Comparison of ENCODE assay signal across 26 cellular contexts in genomic region chr5:6760636-6761035, GRCh38. TPM values are rescaled to one million over a fixed set of nuclear protein-coding genes. Genes with fewer than 3 reads are reported as not detected.
DNase-seq lines count a peak whose midpoint lies in the region; ATAC-seq and TF ChIP-seq lines count a peak whose summit lies in the region.
"Had no signal": no experiment of that assay in that cellular context is flagged by ENCODE, and none has a peak within 500 bp of the region (broad histone marks: within the 10 kb centered on the region; RNA-seq: fewer than 3 reads in every experiment).

No MANE protein-coding gene starts in this region.

- no peak overlapping the region for H2BK12ac ChIP-seq in neuronal stem cell (ENCODE audit: low read length)

- no peak overlapping the region for H3K4me2 ChIP-seq in MM.1S (ENCODE audit: low read depth, low read length)
- H3K4me2 ChIP-seq in neuronal stem cell (ENCODE audit: insufficient read depth, low read length, poor library complexity, severe bottlenecking): no peak overlapping the region
- H3K4me2 ChIP-seq: A549 had no signal

- H3K4me1 ChIP-seq in sigmoid colon (peaks cover 0 to 2% (median under 1%) of the 10 kb centered on the region in 4 donors), MM.1S (ENCODE audit: low read length) (no peaks in the 10 kb centered on the region), neuronal stem cell (ENCODE audit: control insufficient read depth in 2 of 2, insufficient read depth in 1 of 2, low read depth in 1 of 2, low read length in 2 of 2) (peaks cover 0 to 4% of the 10 kb centered on the region in 2 donors)

- H3K27ac Mint-ChIP-seq in T-helper 17 cell: peak overlapping the region; percentile 19
- H3K27ac Mint-ChIP-seq: activated CD4-positive, alpha-beta memory T cell treated with anti-CD3 and anti-CD28 coated beads for 36 hours; activated T-helper 1 cell treated with anti-CD3 and anti-CD28 coated beads, Interleukin-12 subunit alpha, Interleukin-12 subunit beta, Interleukin-2, Interleukin-4 antibody, amounts not matched to agents 30 ng/mL and 10 ng/mL and 1 ng/mL, durations not matched to agents 14 hours and 24 hours and 36 hours; CD8-positive, alpha-beta T cell; memory B cell; stimulated activated effector memory CD8-positive, alpha-beta T cell treated with anti-CD3 and anti-CD28 coated beads, Interleukin-12 subunit alpha, Interleukin-12 subunit beta, amount 100 ng/mL, for 72 hours had no signal

- H3K23ac ChIP-seq in neuronal stem cell (ENCODE audit: low read depth, low read length, poor library complexity): no peak overlapping the region

- H3K4me3 ChIP-seq in sigmoid colon: no peak overlapping the region
- no peak overlapping the region for H3K4me3 ChIP-seq in MM.1S (ENCODE audit: low read length)
- H3K4me3 ChIP-seq in neuronal stem cell (ENCODE audit: low read length in 2 of 2): peak overlapping the region in 1 of 2 donors; percentile 20
- H3K4me3 ChIP-seq: A549, colonic mucosa, suprapubic skin, vagina had no signal

- TF ChIP-seq EP300 in sigmoid colon (IDR thresholded peaks at IDR 0.05): no peak

- ATAC-seq in T-helper 17 cell (no peak), HG03097 (IDR thresholded peaks at IDR 0.05; ENCODE audit: low FRiP score, unreplicated experiment) (no peak)
- ATAC-seq: activated naive CD4-positive, alpha-beta T cell treated with anti-CD3 and anti-CD28 coated beads, Interleukin-2, amount 50 U/mL, for 72 hours; CD8-positive, alpha-beta T cell; sciatic nerve; stimulated activated effector memory CD8-positive, alpha-beta T cell treated with anti-CD3 and anti-CD28 coated beads, Interleukin-12 subunit alpha, Interleukin-12 subunit beta, amount 100 ng/mL, for 72 hours had no signal

- no peaks in the 10 kb centered on the region for H3K27me3 Mint-ChIP-seq in T-helper 17 cell
- H3K27me3 Mint-ChIP-seq: activated CD4-positive, alpha-beta memory T cell treated with anti-CD3 and anti-CD28 coated beads for 36 hours; memory B cell had no signal

- TF ChIP-seq CTCF in sigmoid colon (IDR thresholded peaks at IDR 0.05) (no peak), MM.1S (IDR thresholded peaks at IDR 0.05; ENCODE audit: low read length) (no peak)

- H2AFZ ChIP-seq in MM.1S (ENCODE audit: low read length): no peak overlapping the region
- no peak overlapping the region for H2AFZ ChIP-seq in neuronal stem cell (ENCODE audit: low read length)

- no peak overlapping the region for H2BK120ac ChIP-seq in neuronal stem cell (ENCODE audit: low read depth, low read length)

- no peak overlapping the region for H3K14ac ChIP-seq in neuronal stem cell (ENCODE audit: low read length)

- WGBS in sigmoid colon, 2 donors: 48 to 78% methylated on average over 9 of the region's 9 CpGs
- no CpG with 5 or more reads among the region's 9 CpGs for WGBS in neuronal stem cell (ENCODE audit: extremely low coverage in 2 of 2, insufficient read length in 2 of 2, insufficient replicate concordance in 1 of 2), 2 donors

- no peaks in the 10 kb centered on the region for H3F3A ChIP-seq in MM.1S (ENCODE audit: insufficient read depth, low read length)

- H3K9me3 ChIP-seq in T-helper 17 cell (ENCODE audit: control insufficient read depth, low read length, poor library complexity, severe bottlenecking) (no peaks in the 10 kb centered on the region), sigmoid colon (no peaks in the 10 kb centered on the region), MM.1S (replicated peaks; ENCODE audit: insufficient read depth, low read length) (no peaks in the 10 kb centered on the region), neuronal stem cell (replicated peaks in 1 of 2; ENCODE audit: control insufficient read depth in 2 of 2, insufficient read depth in 1 of 2, low read depth in 1 of 2, low read length in 2 of 2) (peaks cover 0 to 2% of the 10 kb centered on the region in 2 donors)
- H3K9me3 ChIP-seq: A549, colonic mucosa, suprapubic skin, vagina had no signal

- no peak overlapping the region for H2BK15ac ChIP-seq in neuronal stem cell (ENCODE audit: low read length)

- no peak overlapping the region for H4K8ac ChIP-seq in neuronal stem cell (ENCODE audit: low read depth, low read length)

- no peak overlapping the region for H3K4me3 Mint-ChIP-seq in T-helper 17 cell
- H3K4me3 Mint-ChIP-seq: activated CD4-positive, alpha-beta memory T cell treated with anti-CD3 and anti-CD28 coated beads for 36 hours; activated T-helper 1 cell treated with anti-CD3 and anti-CD28 coated beads, Interleukin-12 subunit alpha, Interleukin-12 subunit beta, Interleukin-2, Interleukin-4 antibody, amounts not matched to agents 30 ng/mL and 10 ng/mL and 1 ng/mL, durations not matched to agents 14 hours and 24 hours and 36 hours; CD8-positive, alpha-beta T cell; memory B cell; neural crest cell; stimulated activated effector memory CD8-positive, alpha-beta T cell treated with anti-CD3 and anti-CD28 coated beads, Interleukin-12 subunit alpha, Interleukin-12 subunit beta, amount 100 ng/mL, for 72 hours had no signal

- intact Hi-C loops in sigmoid colon (cut with DNase I): loop anchor here (10.0 kb wide), 1 partner anchor 1054 kb away; no protein-coding TSS in a partner anchor

- no peaks in the 10 kb centered on the region for H3K79me2 ChIP-seq in MM.1S (ENCODE audit: low read length)

- no peak overlapping the region for H3K4ac ChIP-seq in neuronal stem cell (ENCODE audit: low read length)

- TF ChIP-seq POLR2A in sigmoid colon (IDR thresholded peaks at IDR 0.05): no peak

- H3K36me3 ChIP-seq in sigmoid colon (peaks cover 10 to 34% (median 17%) of the 10 kb centered on the region in 4 donors), MM.1S (replicated peaks; ENCODE audit: insufficient read depth, low read length) (peaks cover 7% of the 10 kb centered on the region; the same call in 1 of the 2 replicates), neuronal stem cell (replicated peaks in 1 of 2; ENCODE audit: control insufficient read depth in 2 of 2, insufficient read depth in 2 of 2, low read length in 2 of 2) (peaks cover 6 to 34% of the 10 kb centered on the region in 2 donors)

- peak; percentile 22 for DNase-seq in NCI-H2107 treated with DMSO at 0.1 percent for 48 hours (lab: John Stamatoyannopoulos, UW; ENCODE audit: unreplicated experiment)
- no peak for DNase-seq in NCI-H2107 (lab: John Stamatoyannopoulos, UW)
- peak; percentile 30 for DNase-seq in CD1c-positive myeloid dendritic cell (ENCODE audit: extremely low spot score)
- DNase-seq in T-helper 17 cell: no peak
- peak; percentile 73 for DNase-seq in sigmoid colon
- DNase-seq in MM.1S: no peak
- DNase-seq in neuronal stem cell (ENCODE audit: low spot score): no peak
- DNase-seq: activated CD4-positive, alpha-beta memory T cell treated with anti-CD3 and anti-CD28 coated beads for 36 hours; activated CD8-positive, alpha-beta memory T cell treated with anti-CD3 and anti-CD28 coated beads, Interleukin-2, amount 50 U/mL, for 4 hours; AML-193; CD8-positive, alpha-beta T cell; colonic mucosa; effector memory CD4-positive, alpha-beta T cell; NCI-H187 treated with DMSO at 0.1 percent for 48 hours; NCI-H446 treated with DMSO at 0.1 percent for 48 hours; stimulated activated CD4-positive, alpha-beta T cell treated with anti-CD3 and anti-CD28 coated beads, Interleukin-4, amount 100 ng/mL, for 24 hours had no signal

- H3K27me3 ChIP-seq in sigmoid colon (no peaks in the 10 kb centered on the region), MM.1S (replicated peaks; ENCODE audit: insufficient read depth, low read length) (no peaks in the 10 kb centered on the region), neuronal stem cell (ENCODE audit: control insufficient read depth in 3 of 3, insufficient read depth in 3 of 3, low read depth in 1 of 3, low read length in 3 of 3) (no peaks in the 10 kb centered on the region)
- H3K27me3 ChIP-seq: colonic mucosa, suprapubic skin, vagina had no signal

- H3K4me1 Mint-ChIP-seq in T-helper 17 cell: peaks cover 2% of the 10 kb centered on the region
- H3K4me1 Mint-ChIP-seq: memory B cell; stimulated activated effector memory CD8-positive, alpha-beta T cell treated with anti-CD3 and anti-CD28 coated beads, Interleukin-12 subunit alpha, Interleukin-12 subunit beta, amount 100 ng/mL, for 72 hours had no signal

- H3K36me3 Mint-ChIP-seq in T-helper 17 cell (ENCODE audit: low read depth): peaks cover 2% of the 10 kb centered on the region

- H2AK5ac ChIP-seq in neuronal stem cell (ENCODE audit: low read depth, low read length): no peak overlapping the region

- H3K9ac ChIP-seq in MM.1S (ENCODE audit: low read length) (no peak overlapping the region), neuronal stem cell (ENCODE audit: low read depth, low read length, poor library complexity) (no peak overlapping the region)

- no peak overlapping the region for H3K18ac ChIP-seq in neuronal stem cell (ENCODE audit: low read length)

- H3K27ac ChIP-seq in sigmoid colon: no peak overlapping the region
- H3K27ac ChIP-seq in MM.1S (ENCODE audit: low read length): no peak overlapping the region
- H3K27ac ChIP-seq in neuronal stem cell (replicated peaks; ENCODE audit: low read length): no peak overlapping the region
- H3K27ac ChIP-seq: A549, colonic mucosa, suprapubic skin, vagina had no signal

- H4K91ac ChIP-seq in neuronal stem cell (ENCODE audit: low read depth, low read length, poor library complexity): no peak overlapping the region

- H2BK5ac ChIP-seq in neuronal stem cell (ENCODE audit: low read length): no peak overlapping the region

- no peaks in the 10 kb centered on the region for H3K9me2 ChIP-seq in MM.1S (replicated peaks; ENCODE audit: insufficient read depth, low read length)

- peaks cover 3% of the 10 kb centered on the region for H3K79me1 ChIP-seq in neuronal stem cell (ENCODE audit: low read depth, low read length)

- no peaks in the 10 kb centered on the region for H4K20me1 ChIP-seq in MM.1S (ENCODE audit: insufficient read depth, low read length)

RNA-seq across cellular contexts. Expression of gene TENT4A, which starts 47.4 kb away (rescaled TPM):
- total RNA-seq in T-helper 17 cell: 10 to 100 TPM; 54.7 to 59.4 TPM
- 10 to 100 TPM; 14.6 to 27.4 (median 18.7) TPM for total RNA-seq in sigmoid colon
- 10 to 100 TPM in 1 of 3 donors, 1 to 10 TPM in 2; 3.0 to 12.5 (median 3.2) TPM for polyA plus RNA-seq in sigmoid colon
- polyA plus RNA-seq in neuronal stem cell (2013, experiment 1 of 2): 27.1 TPM
- 25.7 TPM for polyA plus RNA-seq in neuronal stem cell (2013, experiment 2 of 2)

Comparison
In these comparisons a context has a peak if more than half of its experiments do, and no peak if none do; other contexts are left out.
1. DNase-seq: peak in NCI-H2107 treated with DMSO at 0.1 percent for 48 hours (single experiment), CD1c-positive myeloid dendritic cell (single experiment) and sigmoid colon (single experiment); none in NCI-H2107 (single experiment), T-helper 17 cell (0 of 3), MM.1S (single experiment) and neuronal stem cell (single experiment).